In the genomic region with DNA sequence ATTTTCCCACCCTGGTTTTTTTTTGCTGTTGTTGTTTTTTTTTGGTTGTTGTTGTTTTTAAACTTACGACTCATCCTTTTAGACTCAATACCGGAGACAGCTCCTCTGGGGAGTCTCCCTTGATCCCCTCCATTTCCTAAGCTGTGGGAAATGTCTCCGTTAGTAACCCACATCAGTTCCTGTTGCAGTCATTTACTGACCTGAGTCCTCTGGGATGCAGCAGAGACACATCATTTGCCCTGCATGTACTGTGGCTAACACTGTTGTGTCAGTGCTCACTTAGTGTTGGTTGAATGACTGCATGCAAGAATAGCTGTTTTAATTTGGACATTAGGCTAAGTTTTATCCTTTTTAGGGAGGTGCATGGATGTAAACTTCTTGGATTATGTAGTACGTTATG, we compare ENCODE assay signal across 11 cellular contexts.
DNase-seq lines count a peak whose midpoint lies in the region; ATAC-seq, FAIRE-seq and TF ChIP-seq lines count a peak whose summit lies in the region.
"Had no signal": no experiment of that assay in that cellular context is flagged by ENCODE, and none has a peak within 500 bp of the region (broad histone marks: within the 10 kb centered on the region; RNA-seq: fewer than 3 reads in every experiment).

No MANE protein-coding gene starts in this region.

- H3K4me3 Mint-ChIP-seq in activated naive CD8-positive, alpha-beta T cell treated with anti-CD3 and anti-CD28 coated beads, Interleukin-2, amount 50 U/mL, for 24 hours: no peak overlapping the region

- H2BK120ac ChIP-seq in mesenchymal stem cell (ENCODE audit: low read depth, low read length): no peak overlapping the region

- no peak overlapping the region for H4K91ac ChIP-seq in mesenchymal stem cell (ENCODE audit: low read length)

- peaks cover 0 to 8% of the 10 kb centered on the region in 2 experiments for H3K36me3 ChIP-seq in mesenchymal stem cell (ENCODE audit: control insufficient read depth in 1 of 2, insufficient read depth in 2 of 2, low read depth in 1 of 2, low read length in 2 of 2)
- H3K36me3 ChIP-seq: prostate gland had no signal

- H3K9me3 Mint-ChIP-seq in activated naive CD8-positive, alpha-beta T cell treated with anti-CD3 and anti-CD28 coated beads, Interleukin-2, amount 50 U/mL, for 24 hours: no peaks in the 10 kb centered on the region

- H3K79me1 ChIP-seq in mesenchymal stem cell (replicated peaks; ENCODE audit: low read length, poor library complexity, severe bottlenecking): peaks cover 6% of the 10 kb centered on the region

- no peak overlapping the region for H4K8ac ChIP-seq in mesenchymal stem cell (ENCODE audit: low read length)

- H3K27me3 ChIP-seq in mesenchymal stem cell (ENCODE audit: control insufficient read depth in 1 of 2, insufficient read depth in 1 of 2, low read length in 2 of 2): no peaks in the 10 kb centered on the region

- H2BK15ac ChIP-seq in mesenchymal stem cell (ENCODE audit: low read depth, poor library complexity, severe bottlenecking): no peak overlapping the region

- H3K4me1 ChIP-seq in mesenchymal stem cell (ENCODE audit: control insufficient read depth, insufficient read depth, low read depth, low read length): peaks cover 4% of the 10 kb centered on the region
- H3K4me1 ChIP-seq: prostate gland had no signal

- H3K4me2 ChIP-seq in mesenchymal stem cell (ENCODE audit: low read length, poor library complexity, severe bottlenecking): no peak overlapping the region

- DNase-seq in AG20443 (ENCODE audit: low spot score) (peak; percentile 21), H54 (ENCODE audit: insufficient read length, low spot score) (no peak), mesenchymal stem cell (peak; percentile 84), EL (no peak), NCI-H748 treated with DMSO at 0.1 percent for 48 hours (lab: John Stamatoyannopoulos, UW) (no peak), frontal cortex (ENCODE audit: low spot score in 2 of 2) (no peak)
- no peak for DNase-seq in activated naive CD8-positive, alpha-beta T cell treated with anti-CD3 and anti-CD28 coated beads, Interleukin-2, amount 50 U/mL, for 24 hours
- DNase-seq: COR-L47, NCI-H1694 had no signal

- no peak overlapping the region for H3K4me3 ChIP-seq in mesenchymal stem cell (ENCODE audit: insufficient read depth in 1 of 2, low read depth in 1 of 2, low read length in 2 of 2)
- H3K4me3 ChIP-seq: prostate gland had no signal

- no peak overlapping the region for H2AFZ ChIP-seq in mesenchymal stem cell (ENCODE audit: low read depth, low read length)

- no peak overlapping the region for H3K23ac ChIP-seq in mesenchymal stem cell (ENCODE audit: low read length in 2 of 2)

- H3K14ac ChIP-seq in mesenchymal stem cell (ENCODE audit: low read length in 2 of 2): no peak overlapping the region

- H3K27ac ChIP-seq in mesenchymal stem cell (ENCODE audit: low read length, poor library complexity, severe bottlenecking): no peak overlapping the region
- H3K27ac ChIP-seq: prostate gland had no signal

- no peak overlapping the region for H3K4ac ChIP-seq in mesenchymal stem cell (ENCODE audit: low read depth in 1 of 2, low read length in 2 of 2)

- peaks cover 56% of the 10 kb centered on the region for H3K4me1 Mint-ChIP-seq in activated naive CD8-positive, alpha-beta T cell treated with anti-CD3 and anti-CD28 coated beads, Interleukin-2, amount 50 U/mL, for 24 hours

- no peak overlapping the region for H3K9ac ChIP-seq in mesenchymal stem cell (ENCODE audit: low read length)

- no peak overlapping the region for H2BK12ac ChIP-seq in mesenchymal stem cell (ENCODE audit: low read length in 2 of 2)

- H3K27ac Mint-ChIP-seq in activated naive CD8-positive, alpha-beta T cell treated with anti-CD3 and anti-CD28 coated beads, Interleukin-2, amount 50 U/mL, for 24 hours: peak overlapping the region; percentile 83

- WGBS in mesenchymal stem cell: 40% methylated on average over 3 of the region's 4 CpGs

- no peak overlapping the region for H2BK5ac ChIP-seq in mesenchymal stem cell (ENCODE audit: low read depth, low read length, poor library complexity, severe bottlenecking)

- H3K36me3 Mint-ChIP-seq in activated naive CD8-positive, alpha-beta T cell treated with anti-CD3 and anti-CD28 coated beads, Interleukin-2, amount 50 U/mL, for 24 hours (ENCODE audit: low read depth): peaks cover 37% of the 10 kb centered on the region

- no peak overlapping the region for H3K18ac ChIP-seq in mesenchymal stem cell (ENCODE audit: low read depth in 1 of 2, low read length in 2 of 2)

- TF ChIP-seq POLR2A in H54 (IDR thresholded peaks at IDR 0.05; ENCODE audit: low read depth, low read length): no peak

- no peaks in the 10 kb centered on the region for H3K27me3 Mint-ChIP-seq in activated naive CD8-positive, alpha-beta T cell treated with anti-CD3 and anti-CD28 coated beads, Interleukin-2, amount 50 U/mL, for 24 hours

- FAIRE-seq in H54 (lab: Jason Lieb, UNC) (peak; percentile 88), frontal cortex (lab: Jason Lieb, UNC) (no peak)

- H2AK5ac ChIP-seq in mesenchymal stem cell (ENCODE audit: low read length, severe bottlenecking): no peak overlapping the region

- ATAC-seq in activated naive CD8-positive, alpha-beta T cell treated with anti-CD3 and anti-CD28 coated beads, Interleukin-2, amount 50 U/mL, for 24 hours: peak; percentile 17
- no peak for ATAC-seq in HG03460 (IDR thresholded peaks at IDR 0.05; ENCODE audit: unreplicated experiment)

- no peaks in the 10 kb centered on the region for H3K9me3 ChIP-seq in mesenchymal stem cell (ENCODE audit: control insufficient read depth, low read length)
- H3K9me3 ChIP-seq: prostate gland had no signal

Comparison
In these comparisons a context has a peak if more than half of its experiments do, and no peak if none do; other contexts are left out.
1. DNase-seq: peak in AG20443 (single experiment) and mesenchymal stem cell (single experiment); none in H54 (single experiment), activated naive CD8-positive, alpha-beta T cell treated with anti-CD3 and anti-CD28 coated beads, Interleukin-2, amount 50 U/mL, for 24 hours (single experiment), EL (single experiment), NCI-H748 treated with DMSO at 0.1 percent for 48 hours (single experiment) and frontal cortex (0 of 2).